Comparison of ENCODE assay signal across 8 cellular contexts in genomic region chr17:21275579-21276339, GRCh38. TPM values are rescaled to one million over a fixed set of nuclear protein-coding genes. Genes with fewer than 3 reads are reported as not detected.
A peak's percentile ranks its signal among the peaks of the same experiment; 100 is the strongest.
DNase-seq lines count a peak whose midpoint lies in the region; ATAC-seq, FAIRE-seq and TF ChIP-seq lines count a peak whose summit lies in the region.

No MANE protein-coding gene starts in this region.

- H3K4me1 Mint-ChIP-seq in T-helper 1 cell treated with Interleukin-12 subunit alpha and Interleukin-12 subunit beta and Interleukin-4 antibody, amounts not matched to agents 30 μg/mL and 1 μg/mL, for 36 hours (ENCODE audit: low read depth), result peaks cover 33% of the 10 kb centered on the region

- no peaks in the 10 kb centered on the region for H3K9me3 Mint-ChIP-seq in T-helper 1 cell treated with Interleukin-12 subunit alpha and Interleukin-12 subunit beta and Interleukin-4 antibody, amounts not matched to agents 30 μg/mL and 1 μg/mL, for 36 hours

- DNase-seq in GM12891 (ENCODE audit: insufficient read length, low spot score), result peak; percentile 98
- DNase-seq in NCI-H1048 (lab: John Stamatoyannopoulos, UW), result peak; percentile 67
- peak; percentile 44 to 97 (median 87) for DNase-seq in amygdala (lab: John Stamatoyannopoulos, UW)
- DNase-seq in hepatic stellate cell (ENCODE audit: low spot score), result peak; percentile 98
- DNase-seq in retina, result peak; percentile 93
- no peak for DNase-seq in cortex of kidney (lab: John Stamatoyannopoulos, UW)

- peak overlapping the region; percentile 66 for H3K27ac Mint-ChIP-seq in T-helper 1 cell treated with Interleukin-12 subunit alpha and Interleukin-12 subunit beta and Interleukin-4 antibody, amounts not matched to agents 30 μg/mL and 1 μg/mL, for 36 hours

- peak; percentile 91 for ATAC-seq in HG02571 (IDR thresholded peaks at IDR 0.05; ENCODE audit: unreplicated experiment)

- no peak for TF ChIP-seq POLR2A in GM12891 (IDR thresholded peaks at IDR 0.05; ENCODE audit: low read depth, low read length)

- FAIRE-seq in GM12891 (lab: Jason Lieb, UNC), result peak; percentile 98

- H3K4me3 Mint-ChIP-seq in T-helper 1 cell treated with Interleukin-12 subunit alpha and Interleukin-12 subunit beta and Interleukin-4 antibody, amounts not matched to agents 30 μg/mL and 1 μg/mL, for 36 hours, result peak overlapping the region; percentile 91

- peaks cover under 1% of the 10 kb centered on the region for H3K27me3 Mint-ChIP-seq in T-helper 1 cell treated with Interleukin-12 subunit alpha and Interleukin-12 subunit beta and Interleukin-4 antibody, amounts not matched to agents 30 μg/mL and 1 μg/mL, for 36 hours (ENCODE audit: low read depth)

- H3K36me3 Mint-ChIP-seq in T-helper 1 cell treated with Interleukin-12 subunit alpha and Interleukin-12 subunit beta and Interleukin-4 antibody, amounts not matched to agents 30 μg/mL and 1 μg/mL, for 36 hours (ENCODE audit: low read depth), result peaks cover 3% of the 10 kb centered on the region

TF ChIP-seq in GM12891, 5 proteins besides CTCF, POLR2A, EP300 and RAD21:
- TF ChIP-seq SPI1 (IDR thresholded peaks at IDR 0.05; ENCODE audit: low read depth, low read length) (no peak), PAX5 (IDR thresholded peaks at IDR 0.05; ENCODE audit: insufficient read depth, low read length, severe bottlenecking) (no peak), POU2F2 (IDR thresholded peaks at IDR 0.05; ENCODE audit: low read depth, low read length) (no peak), TAF1 (IDR thresholded peaks at IDR 0.05; ENCODE audit: low read depth, low read length) (no peak), POLR2AphosphoS5 (IDR thresholded peaks at IDR 0.05; ENCODE audit: low read depth, low read length) (no peak)
TF ChIP-seq in GM12891: peak in this region for 0.

RNA-seq across cellular contexts. Expression of gene MAP2K3, which starts 8.8 kb away (rescaled TPM):
- polyA plus RNA-seq in GM12891 (2012; ENCODE audit: low read depth, missing spikeins), result 15.2 TPM

RNA-seq across cellular contexts. Expression of gene NATD1, which starts 22.5 kb away (rescaled TPM):
- polyA plus RNA-seq in GM12891 (2012; ENCODE audit: low read depth, missing spikeins), result 0.59 TPM
